1 cellular context compared by ENCODE assay signal in genomic region chr16:87860553-87861299, GRCh38.
TF ChIP-seq lines count a peak whose summit lies in the region.

No MANE protein-coding gene starts in this region.

TF ChIP-seq in IMR-90, 13 proteins besides CTCF, POLR2A, EP300 and RAD21:
- TF ChIP-seq RCOR1 (IDR thresholded peaks at IDR 0.05; ENCODE audit: insufficient replicate concordance, low read length) (no peak), CHD1 (IDR thresholded peaks at IDR 0.05; ENCODE audit: low read depth, low read length) (no peak), MXI1 (IDR thresholded peaks at IDR 0.05; ENCODE audit: borderline replicate concordance, low read depth, low read length) (0 out of 2 replicates have a peak, but pooled peaks have one; percentile 33), ELK1 (IDR thresholded peaks at IDR 0.05; ENCODE audit: borderline replicate concordance, low read depth, low read length) (no peak), BHLHE40 (IDR thresholded peaks at IDR 0.05; ENCODE audit: low read depth, low read length) (peak; percentile 66), CEBPB (IDR thresholded peaks at IDR 0.05; ENCODE audit: low read depth, low read length) (no peak), NFE2L2 (IDR thresholded peaks at IDR 0.05; ENCODE audit: low read depth, low read length) (peak; percentile 91), RFX5 (IDR thresholded peaks at IDR 0.05; ENCODE audit: low read depth, low read length) (no peak), FOS (IDR thresholded peaks at IDR 0.05; ENCODE audit: low read depth, low read length) (peak; percentile 82), SMC3 (IDR thresholded peaks at IDR 0.05; ENCODE audit: low read depth, low read length) (no peak), MAZ (IDR thresholded peaks at IDR 0.05; ENCODE audit: borderline replicate concordance, low read depth, low read length) (peak; percentile 59; the same call in 1 of the 2 replicates), MAFK (IDR thresholded peaks at IDR 0.05; ENCODE audit: low read depth, low read length) (peak; percentile 39; the same call in 1 of the 2 replicates)
TF ChIP-seq in IMR-90: peak in this region for 6.
